14 cellular contexts compared by ENCODE assay signal in genomic region chr4:4775493-4776004, GRCh38.
DNase-seq lines count a peak whose midpoint lies in the region; ATAC-seq and TF ChIP-seq lines count a peak whose summit lies in the region.
"Had no signal": no experiment of that assay in that cellular context is flagged by ENCODE, and none has a peak within 500 bp of the region (broad histone marks: within the 10 kb centered on the region; RNA-seq: fewer than 3 reads in every experiment).

No MANE protein-coding gene starts in this region.

- no CpG with 5 or more reads among the region's 10 CpGs for WGBS in trophoblast cell (ENCODE audit: extremely low coverage, insufficient coverage, insufficient read length)

- no peak overlapping the region for H3K23ac ChIP-seq in trophoblast cell (ENCODE audit: low read length)

- H3K27ac ChIP-seq in BLaER1 (no peak overlapping the region), cardiac muscle cell (peak overlapping the region; percentile 67), trophoblast cell (ENCODE audit: low read depth, low read length) (no peak overlapping the region), brain microvascular endothelial cell (no peak overlapping the region)
- H3K27ac ChIP-seq: C4-2B had no signal

- H3K4me3 ChIP-seq in BLaER1 (no peak overlapping the region), cardiac muscle cell (no peak overlapping the region), trophoblast cell (ENCODE audit: low read depth, low read length) (no peak overlapping the region), brain microvascular endothelial cell (ENCODE audit: low read depth, low read length) (no peak overlapping the region)

- peak overlapping the region; percentile 38 for H2AK5ac ChIP-seq in trophoblast cell (ENCODE audit: low read length)

- H4K12ac ChIP-seq in trophoblast cell (ENCODE audit: low read depth, low read length) = no peak overlapping the region

- H2BK5ac ChIP-seq in trophoblast cell (ENCODE audit: low read depth, low read length, poor library complexity) = no peak overlapping the region

- TF ChIP-seq CTCF in cardiac muscle cell (IDR thresholded peaks at IDR 0.05; ENCODE audit: low read depth, low read length) = no peak
- TF ChIP-seq CTCF in brain microvascular endothelial cell (IDR thresholded peaks at IDR 0.05; ENCODE audit: low read depth, low read length, missing control alignments) = no peak

- peak overlapping the region; percentile 68 for H2BK12ac ChIP-seq in trophoblast cell (ENCODE audit: low read length)

- H3K4me2 ChIP-seq in BLaER1 = peak overlapping the region; percentile 29; the same call in 1 of the 2 replicates
- no peak overlapping the region for H3K4me2 ChIP-seq in trophoblast cell (ENCODE audit: low read length)

- H3K27ac Mint-ChIP-seq in activated naive CD4-positive, alpha-beta T cell treated with anti-CD3 and anti-CD28 coated beads for 36 hours = no peak overlapping the region
- H3K27ac Mint-ChIP-seq: B cell, H9 had no signal

- peaks cover 2% of the 10 kb centered on the region for H3K79me1 ChIP-seq in trophoblast cell (ENCODE audit: low read length)

- H3K9ac ChIP-seq in BLaER1 = no peak overlapping the region
- no peak overlapping the region for H3K9ac ChIP-seq in trophoblast cell (ENCODE audit: low read length)

- H3K4me1 Mint-ChIP-seq in activated naive CD4-positive, alpha-beta T cell treated with anti-CD3 and anti-CD28 coated beads for 36 hours (ENCODE audit: low read depth) = no peaks in the 10 kb centered on the region
- H3K4me1 Mint-ChIP-seq: B cell; CD4-positive, alpha-beta memory T cell; H9 had no signal

- peaks cover 4% of the 10 kb centered on the region for H3K9me3 Mint-ChIP-seq in activated naive CD4-positive, alpha-beta T cell treated with anti-CD3 and anti-CD28 coated beads for 36 hours
- H3K9me3 Mint-ChIP-seq: H9 had no signal

- in situ Hi-C loops in brain microvascular endothelial cell (cut with HindIII; ENCODE audit: low pct_ligation_motif_present, low sequenced_read_pairs) = no loop called here

- no peak overlapping the region for H4K91ac ChIP-seq in trophoblast cell (ENCODE audit: low read depth, low read length)

- no peak overlapping the region for H3K14ac ChIP-seq in trophoblast cell (ENCODE audit: low read length)

- H3K4ac ChIP-seq in trophoblast cell (ENCODE audit: low read depth, low read length) = no peak overlapping the region

- no peaks in the 10 kb centered on the region for H3K27me3 Mint-ChIP-seq in activated naive CD4-positive, alpha-beta T cell treated with anti-CD3 and anti-CD28 coated beads for 36 hours (ENCODE audit: low read depth)

- H3K4me3 Mint-ChIP-seq in activated naive CD4-positive, alpha-beta T cell treated with anti-CD3 and anti-CD28 coated beads for 36 hours = no peak overlapping the region
- H3K4me3 Mint-ChIP-seq: B cell; CD4-positive, alpha-beta memory T cell; H9 had no signal

- H2AFZ ChIP-seq in trophoblast cell (ENCODE audit: insufficient read depth, low read length, poor library complexity) = no peak overlapping the region

- H3K79me2 ChIP-seq in trophoblast cell (ENCODE audit: control insufficient read depth, insufficient read depth, low read length, poor library complexity) = no peaks in the 10 kb centered on the region

- H3K36me3 Mint-ChIP-seq in activated naive CD4-positive, alpha-beta T cell treated with anti-CD3 and anti-CD28 coated beads for 36 hours (ENCODE audit: low read depth) = peaks cover 1% of the 10 kb centered on the region
- H3K36me3 Mint-ChIP-seq: CD4-positive, alpha-beta memory T cell had no signal

- no peak overlapping the region for H2BK120ac ChIP-seq in trophoblast cell (ENCODE audit: insufficient read depth, low read length, poor library complexity)

- H4K20me1 ChIP-seq in BLaER1 = no peaks in the 10 kb centered on the region

- ATAC-seq in left ventricle myocardium superior = peak; percentile 98
- no peak for ATAC-seq in GM21367 (IDR thresholded peaks at IDR 0.05; ENCODE audit: unreplicated experiment)

- intact Hi-C loops in left ventricle myocardium superior (cut with micrococcal nuclease) = no loop called here
- intact Hi-C loops in activated naive CD4-positive, alpha-beta T cell treated with anti-CD3 and anti-CD28 coated beads for 36 hours (cut with micrococcal nuclease) = no loop called here

- peaks cover 21% of the 10 kb centered on the region; the same call in 1 of the 2 replicates for H3K4me1 ChIP-seq in BLaER1
- peaks cover 14% of the 10 kb centered on the region for H3K4me1 ChIP-seq in cardiac muscle cell (ENCODE audit: low read depth)
- peaks cover 2% of the 10 kb centered on the region in 2 experiments for H3K4me1 ChIP-seq in trophoblast cell (ENCODE audit: control insufficient read depth in 1 of 2, insufficient read depth in 2 of 2, low read length in 2 of 2)

- CTCF ChIA-PET in activated naive CD4-positive, alpha-beta T cell treated with anti-CD3 and anti-CD28 coated beads for 36 hours (lab: Charles Lee) = no interaction called here

- H3K36me3 ChIP-seq in BLaER1 (no peaks in the 10 kb centered on the region), cardiac muscle cell (no peaks in the 10 kb centered on the region), trophoblast cell (ENCODE audit: control insufficient read depth in 1 of 2, insufficient read depth in 2 of 2, low read length in 2 of 2) (no peaks in the 10 kb centered on the region), brain microvascular endothelial cell (replicated peaks) (no peaks in the 10 kb centered on the region)

- H3K27me3 ChIP-seq in BLaER1 (no peaks in the 10 kb centered on the region), cardiac muscle cell (no peaks in the 10 kb centered on the region), trophoblast cell (ENCODE audit: insufficient read depth, low read length) (no peaks in the 10 kb centered on the region), brain microvascular endothelial cell (replicated peaks) (no peaks in the 10 kb centered on the region)

- H4K8ac ChIP-seq in trophoblast cell (ENCODE audit: low read depth, low read length) = no peak overlapping the region

- DNase-seq in cardiac muscle cell (ENCODE audit: low read depth in 1 of 2, low spot score in 1 of 2) = peak in 1 of 2 donors; percentile 76
- peak; percentile 73 for DNase-seq in left ventricle myocardium superior
- no peak for DNase-seq in trophoblast cell
- DNase-seq in brain microvascular endothelial cell = no peak
- no peak for DNase-seq in activated naive CD4-positive, alpha-beta T cell treated with anti-CD3 and anti-CD28 coated beads for 36 hours
- DNase-seq: CD4-positive, alpha-beta memory T cell; DMS79; EL; GOT3; H9 had no signal

- H3K9me3 ChIP-seq in BLaER1 = peaks cover 30% of the 10 kb centered on the region
- no peaks in the 10 kb centered on the region for H3K9me3 ChIP-seq in cardiac muscle cell (ENCODE audit: low read depth)
- H3K9me3 ChIP-seq in trophoblast cell (ENCODE audit: insufficient read depth, low read depth, low read length) = no peaks in the 10 kb centered on the region

- no peak overlapping the region for H3K18ac ChIP-seq in trophoblast cell (ENCODE audit: low read length)
